ENCODE assay signal across 8 cellular contexts in the genomic region with DNA sequence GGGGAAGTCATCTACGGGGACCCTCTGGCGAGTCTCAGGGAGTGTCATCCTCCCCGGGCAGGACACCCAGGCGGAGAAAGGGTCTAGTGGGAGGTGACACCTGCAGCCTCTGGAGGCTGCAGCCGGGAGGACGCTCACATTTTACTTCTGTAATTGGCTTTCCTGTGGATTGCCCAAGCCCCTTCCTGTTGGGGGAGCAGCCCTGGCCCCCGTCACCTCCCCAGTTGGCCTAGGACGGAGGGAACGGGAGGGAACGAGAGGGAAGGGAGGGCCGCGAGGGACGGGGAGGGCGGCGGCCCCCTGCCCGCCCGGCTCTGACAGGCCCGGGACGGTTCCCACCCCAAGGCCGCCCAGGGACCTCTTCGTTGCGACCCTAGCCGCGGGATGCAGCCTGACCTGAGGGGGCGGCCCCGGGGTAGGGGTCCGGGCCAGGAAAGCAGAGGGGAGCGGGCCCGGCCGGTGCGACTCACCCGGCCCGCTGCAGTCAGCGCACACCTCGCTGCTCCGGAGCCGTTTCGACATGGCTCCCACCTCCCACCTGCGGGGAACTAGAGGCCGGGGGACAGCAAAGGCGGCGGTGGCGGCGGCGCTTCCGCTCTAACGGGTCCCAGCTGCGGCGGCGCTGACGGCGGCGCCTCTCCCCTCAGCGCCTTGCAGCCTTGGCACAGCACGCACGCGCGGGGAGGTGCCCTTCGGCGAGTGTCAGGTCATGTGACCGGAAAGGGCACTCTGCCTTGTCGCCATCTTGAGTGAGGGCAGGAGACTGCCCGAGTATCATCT. TPM values are rescaled to one million over a fixed set of nuclear protein-coding genes. Genes with fewer than 3 reads are reported as not detected.
DNase-seq lines count a peak whose midpoint lies in the region; ATAC-seq and TF ChIP-seq lines count a peak whose summit lies in the region.

A gene with protein sequence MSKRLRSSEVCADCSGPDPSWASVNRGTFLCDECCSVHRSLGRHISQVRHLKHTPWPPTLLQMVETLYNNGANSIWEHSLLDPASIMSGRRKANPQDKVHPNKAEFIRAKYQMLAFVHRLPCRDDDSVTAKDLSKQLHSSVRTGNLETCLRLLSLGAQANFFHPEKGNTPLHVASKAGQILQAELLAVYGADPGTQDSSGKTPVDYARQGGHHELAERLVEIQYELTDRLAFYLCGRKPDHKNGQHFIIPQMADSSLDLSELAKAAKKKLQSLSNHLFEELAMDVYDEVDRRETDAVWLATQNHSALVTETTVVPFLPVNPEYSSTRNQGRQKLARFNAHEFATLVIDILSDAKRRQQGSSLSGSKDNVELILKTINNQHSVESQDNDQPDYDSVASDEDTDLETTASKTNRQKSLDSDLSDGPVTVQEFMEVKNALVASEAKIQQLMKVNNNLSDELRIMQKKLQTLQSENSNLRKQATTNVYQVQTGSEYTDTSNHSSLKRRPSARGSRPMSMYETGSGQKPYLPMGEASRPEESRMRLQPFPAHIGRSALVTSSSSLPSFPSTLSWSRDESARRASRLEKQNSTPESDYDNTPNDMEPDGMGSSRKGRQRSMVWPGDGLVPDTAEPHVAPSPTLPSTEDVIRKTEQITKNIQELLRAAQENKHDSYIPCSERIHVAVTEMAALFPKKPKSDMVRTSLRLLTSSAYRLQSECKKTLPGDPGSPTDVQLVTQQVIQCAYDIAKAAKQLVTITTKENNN (minus strand): TSS at position 666 of the 780 bp plus-strand sequence. CDS start 144 bp downstream, at position 522.

- POLR2A ChIA-PET in activated CD4-positive, alpha-beta T cell treated with anti-CD3 and anti-CD28 coated beads, Interleukin-2, amount 10 ng/mL, durations not matched to agents 7 days and 5 days (lab: Charles Lee): interaction anchor here (0.6 kb wide), 1 partner anchor 9 kb away, joined by 4 read pairs; no protein-coding TSS in a partner anchor

- peak within 1 kb of the TSS; percentile 98 for H3K27ac Mint-ChIP-seq in activated CD4-positive, alpha-beta T cell treated with anti-CD3 and anti-CD28 coated beads, Interleukin-2, amount 10 ng/mL, durations not matched to agents 7 days and 5 days

- H3K36me3 ChIP-seq in BE2C: no peaks in the 10 kb centered on the region

- DNase-seq in BE2C (peak; percentile 97), NCI-H69 (lab: John Stamatoyannopoulos, UW) (peak; percentile 98), coronary artery (ENCODE audit: low spot score) (peak; percentile 95), left colon (peak; percentile 94 to 95)
- DNase-seq in activated CD4-positive, alpha-beta T cell treated with anti-CD3 and anti-CD28 coated beads, Interleukin-2, amount 10 ng/mL, durations not matched to agents 7 days and 5 days: peak; percentile 96
- peak; percentile 85 to 88 for DNase-seq in stimulated activated CD4-positive, alpha-beta T cell treated with anti-CD3 and anti-CD28 coated beads, Interleukin-1b, Interleukin-23, amount 100 ng/mL, for 4 hours (ENCODE audit: low read depth in 2 of 2)

- TF ChIP-seq CTCF in BE2C (IDR thresholded peaks at IDR 0.05; ENCODE audit: low read depth, low read length) (no peak), coronary artery (IDR thresholded peaks at IDR 0.05) (no peak)

- H3K4me1 ChIP-seq in BE2C: no peaks in the 10 kb centered on the region

- CTCF ChIA-PET in activated CD4-positive, alpha-beta T cell treated with anti-CD3 and anti-CD28 coated beads, Interleukin-2, amount 10 ng/mL, durations not matched to agents 7 days and 5 days (lab: Charles Lee): interaction anchor here (1.1 kb wide), 1 partner anchor 104 kb away, joined by 3 read pairs; no protein-coding TSS in a partner anchor

- H3K4me3 Mint-ChIP-seq in activated CD4-positive, alpha-beta T cell treated with anti-CD3 and anti-CD28 coated beads, Interleukin-2, amount 10 ng/mL, durations not matched to agents 7 days and 5 days: peak within 1 kb of the TSS; percentile 100

- peak within 1 kb of the TSS; percentile 43 to 94 for H3K27ac ChIP-seq in coronary artery

- ATAC-seq in GM19351 (IDR thresholded peaks at IDR 0.05; ENCODE audit: unreplicated experiment): peak; percentile 57
- ATAC-seq in HG03520 (IDR thresholded peaks at IDR 0.05; ENCODE audit: unreplicated experiment): peak; percentile 62
- peak; percentile 82 for ATAC-seq in left colon

- intact Hi-C loops in left colon (cut with DNase I, micrococcal nuclease): no loop called here

- H3K27me3 Mint-ChIP-seq in activated CD4-positive, alpha-beta T cell treated with anti-CD3 and anti-CD28 coated beads, Interleukin-2, amount 10 ng/mL, durations not matched to agents 7 days and 5 days: no peaks in the 10 kb centered on the region

- H3K4me3 ChIP-seq in BE2C (ENCODE audit: low read depth, low read length) (peak within 1 kb of the TSS; percentile 93), coronary artery (peak within 1 kb of the TSS; percentile 99)

- no peaks in the 10 kb centered on the region for H3K9me3 ChIP-seq in BE2C

- no peaks in the 10 kb centered on the region for H3K9me3 Mint-ChIP-seq in activated CD4-positive, alpha-beta T cell treated with anti-CD3 and anti-CD28 coated beads, Interleukin-2, amount 10 ng/mL, durations not matched to agents 7 days and 5 days

- peaks cover 63% of the 10 kb centered on the region for H3K4me1 Mint-ChIP-seq in activated CD4-positive, alpha-beta T cell treated with anti-CD3 and anti-CD28 coated beads, Interleukin-2, amount 10 ng/mL, durations not matched to agents 7 days and 5 days

- H3K36me3 Mint-ChIP-seq in activated CD4-positive, alpha-beta T cell treated with anti-CD3 and anti-CD28 coated beads, Interleukin-2, amount 10 ng/mL, durations not matched to agents 7 days and 5 days (ENCODE audit: low read depth): peaks cover 35% of the 10 kb centered on the region

- no peaks in the 10 kb centered on the region for H3K27me3 ChIP-seq in BE2C

RNA-seq across cellular contexts. Expression of the gene that starts here (rescaled TPM):
- 19.4 TPM for polyA plus RNA-seq in BE2C (2012; ENCODE audit: insufficient read depth, insufficient read length, low read depth)
- total RNA-seq in activated CD4-positive, alpha-beta T cell treated with anti-CD3 and anti-CD28 coated beads, Interleukin-2, amount 10 ng/mL, durations not matched to agents 7 days and 5 days: 100 to 1,000 TPM; 101 to 107 TPM
- 10 to 100 TPM; 29.0 to 31.4 TPM for total RNA-seq in left colon

Comparison
In these comparisons a context has a peak if more than half of its experiments do, and no peak if none do; other contexts are left out.
1. Peak in every context shown above with its lines: DNase-seq, ATAC-seq, H3K4me3 ChIP-seq and H3K27ac ChIP-seq.